8 cellular contexts compared by ENCODE assay signal in the genomic region with DNA sequence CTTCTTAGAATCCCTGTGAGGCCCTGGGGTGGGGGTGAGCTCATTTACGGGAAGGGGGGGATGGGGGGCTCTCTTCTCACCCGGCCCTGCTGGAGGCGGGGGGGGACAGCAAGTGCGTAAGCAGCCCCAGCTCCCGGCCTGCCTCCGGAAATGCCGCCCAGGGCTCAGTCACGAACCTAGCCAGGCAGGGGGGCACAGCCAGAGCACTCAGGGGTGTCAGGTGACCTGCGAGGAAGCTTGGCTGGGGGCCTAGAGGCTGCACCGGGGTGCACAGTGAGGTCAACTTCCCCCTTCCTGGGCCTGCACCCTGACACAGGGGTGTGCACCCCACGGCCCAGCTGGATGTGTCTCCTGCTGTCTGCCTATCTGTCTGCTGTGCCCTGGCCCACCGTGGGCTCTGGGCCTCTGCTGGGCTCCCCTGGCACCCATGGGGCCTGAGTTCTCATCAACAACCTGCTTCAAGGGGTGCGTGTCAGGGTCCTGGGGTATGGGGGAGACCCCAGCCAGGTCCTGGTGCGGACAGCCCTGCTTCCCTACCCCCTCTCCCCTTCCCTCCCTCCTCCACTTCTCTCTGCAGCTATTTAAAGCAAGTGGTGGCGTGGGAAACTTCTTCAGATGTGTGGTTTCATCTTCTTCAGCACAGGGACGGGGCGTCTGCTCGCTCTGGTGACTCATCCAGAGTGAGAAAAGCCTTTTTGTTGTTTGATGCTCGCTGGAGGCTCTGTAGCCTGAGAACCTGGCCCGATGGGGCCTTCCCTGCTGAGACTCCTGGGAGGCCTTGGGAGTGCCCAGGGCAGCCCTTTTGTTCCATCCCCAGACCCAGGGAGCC.
A peak's percentile ranks its signal among the peaks of the same experiment; 100 is the strongest.
DNase-seq lines count a peak whose midpoint lies in the region; ATAC-seq and TF ChIP-seq lines count a peak whose summit lies in the region.

No MANE protein-coding gene starts in this region.

- peak; percentile 1 for DNase-seq in G401 (ENCODE audit: low spot score)
- DNase-seq in caudate nucleus (lab: John Stamatoyannopoulos, UW), result peak in 47 of 61 donors; percentile 8 to 92 (median 47)
- DNase-seq in right lobe of liver, result peak; percentile 64 to 79 (median 79)
- DNase-seq in stimulated activated CD8-positive, alpha-beta memory T cell treated with anti-CD3 and anti-CD28 coated beads, Interleukin-12 subunit alpha, Interleukin-12 subunit beta, amount 100 ng/mL, for 1 hour (ENCODE audit: low read depth), result peak; percentile 87
- DNase-seq in D341Med (ENCODE audit: low spot score), result no peak

- TF ChIP-seq POLR2A in right lobe of liver (IDR thresholded peaks at IDR 0.05), result no peak

- H3K9ac ChIP-seq in KMS-11, result peak overlapping the region; percentile 84

- no peaks in the 10 kb centered on the region for H3K9me3 ChIP-seq in right lobe of liver

- H3K79me2 ChIP-seq in KMS-11 (ENCODE audit: insufficient read depth, low read depth), result no peaks in the 10 kb centered on the region

- intact Hi-C loops in right lobe of liver (cut with DNase I), result loop anchor here in 1 of 2 donors (10.0 kb wide), 1 partner anchor 88 kb away; a partner anchor contains a TSS

- no peaks in the 10 kb centered on the region for H4K20me1 ChIP-seq in KMS-11 (ENCODE audit: insufficient read depth)

- peak overlapping the region; percentile 82 for H3K4me3 ChIP-seq in KMS-11 (IDR thresholded peaks at IDR 0.05; ENCODE audit: insufficient read depth, low read depth, low read length)
- no peak overlapping the region for H3K4me3 ChIP-seq in right lobe of liver

- no peaks in the 10 kb centered on the region for H3K27me3 ChIP-seq in KMS-11 (ENCODE audit: insufficient read depth, low read depth)
- H3K27me3 ChIP-seq in right lobe of liver, result no peaks in the 10 kb centered on the region

- H3K4me1 ChIP-seq in KMS-11 (ENCODE audit: low read depth, poor library complexity, severe bottlenecking) (peaks cover 85% of the 10 kb centered on the region), right lobe of liver (no peaks in the 10 kb centered on the region)

- peak overlapping the region; percentile 96 for H3K4me2 ChIP-seq in KMS-11

- TF ChIP-seq CTCF in KMS-11 (conservative IDR thresholded peaks at IDR 0.05; ENCODE audit: low read depth, low read length), result no peak
- TF ChIP-seq CTCF in right lobe of liver (IDR thresholded peaks at IDR 0.05), result no peak

- in situ Hi-C loops in G401 (cut with HindIII; ENCODE audit: low sequenced_read_pairs), result no loop called here

- WGBS in right lobe of liver (ENCODE audit: insufficient coverage, low coverage, low lambda C conversion rate, missing lambda C conversion rate), result 7% methylated on average over 2 of the region's 20 CpGs

- H3K27ac ChIP-seq in KMS-11 (peak overlapping the region; percentile 99), caudate nucleus (ENCODE audit: low read depth, low read length) (peak overlapping the region; percentile 80), right lobe of liver (peak overlapping the region in 1 of 3 donors; percentile 33)

- ATAC-seq in GM21717 (IDR thresholded peaks at IDR 0.05; ENCODE audit: unreplicated experiment) (peak; percentile 65), right lobe of liver (peak; percentile 68 to 77 (median 74))
- ATAC-seq in activated CD4-positive, CD25-positive, alpha-beta regulatory T cell treated with anti-CD3 and anti-CD28 coated beads, Interleukin-2, amount 50 U/mL, for 24 hours, result peak; percentile 81 to 88

- H3K36me3 ChIP-seq in KMS-11 (ENCODE audit: insufficient read depth) (no peaks in the 10 kb centered on the region), right lobe of liver (no peaks in the 10 kb centered on the region)

- peak overlapping the region; percentile 50; the same call in 1 of the 2 replicates for H2AFZ ChIP-seq in KMS-11 (ENCODE audit: low read depth)
